ENCODE assay signal across 10 cellular contexts in the genomic region with DNA sequence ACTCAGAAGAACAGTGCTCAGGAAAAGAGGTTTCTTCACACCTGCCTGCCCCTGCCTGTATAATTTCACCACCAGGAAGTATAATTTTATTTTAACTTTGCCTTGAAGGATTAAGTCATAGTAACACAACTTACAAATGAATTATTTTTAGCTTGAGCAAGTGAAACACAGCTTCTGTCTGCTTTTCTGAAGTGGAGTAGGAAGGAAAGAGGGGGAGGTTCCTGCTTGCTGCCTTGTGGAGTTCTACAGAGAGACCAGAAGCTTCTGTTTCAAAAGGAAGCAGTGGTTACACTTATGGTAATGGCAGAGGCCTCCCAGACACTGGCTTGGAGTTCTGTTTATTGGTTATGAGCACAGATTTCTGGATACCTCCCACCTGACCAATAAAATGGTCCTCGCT.
A peak's percentile ranks its signal among the peaks of the same experiment; 100 is the strongest.
DNase-seq lines count a peak whose midpoint lies in the region; ATAC-seq and TF ChIP-seq lines count a peak whose summit lies in the region.
"Had no signal": no experiment of that assay in that cellular context is flagged by ENCODE, and none has a peak within 500 bp of the region (broad histone marks: within the 10 kb centered on the region; RNA-seq: fewer than 3 reads in every experiment).

No MANE protein-coding gene starts in this region.

- no peaks in the 10 kb centered on the region for H3K27me3 ChIP-seq in smooth muscle cell (ENCODE audit: low read depth)
- H3K27me3 ChIP-seq: stomach had no signal

- H3K27ac Mint-ChIP-seq in activated CD4-positive, alpha-beta T cell treated with anti-CD3 and anti-CD28 coated beads, Interleukin-2, amount 10 ng/mL, durations not matched to agents 7 days and 5 days, result peak overlapping the region; percentile 60

- peak overlapping the region; percentile 1 for H2AFZ ChIP-seq in smooth muscle cell (ENCODE audit: low read depth)

- H3K4me1 Mint-ChIP-seq in activated CD4-positive, alpha-beta T cell treated with anti-CD3 and anti-CD28 coated beads, Interleukin-2, amount 10 ng/mL, durations not matched to agents 7 days and 5 days, result peaks cover 41% of the 10 kb centered on the region

- 95% methylated on average over 1 of the region's 1 CpG for WGBS in smooth muscle cell (ENCODE audit: low lambda C conversion rate)

- peaks cover 56% of the 10 kb centered on the region for H3K9me3 Mint-ChIP-seq in activated CD4-positive, alpha-beta T cell treated with anti-CD3 and anti-CD28 coated beads, Interleukin-2, amount 10 ng/mL, durations not matched to agents 7 days and 5 days

- DNase-seq in activated CD4-positive, alpha-beta T cell treated with anti-CD3 and anti-CD28 coated beads, Interleukin-2, amount 10 ng/mL, durations not matched to agents 7 days and 5 days, result no peak
- no peak for DNase-seq in activated CD4-positive, alpha-beta T cell treated with anti-CD3 and anti-CD28 coated beads for 1 hour
- DNase-seq in OCI-M1 (lab: John Stamatoyannopoulos, UW) (peak; percentile 52), smooth muscle cell (lab: John Stamatoyannopoulos, UW; ENCODE audit: unreplicated experiment) (no peak), HCEC 1CT (no peak)
- DNase-seq: NCI-H1105, stomach had no signal

- peaks cover 57% of the 10 kb centered on the region for H3K36me3 Mint-ChIP-seq in activated CD4-positive, alpha-beta T cell treated with anti-CD3 and anti-CD28 coated beads, Interleukin-2, amount 10 ng/mL, durations not matched to agents 7 days and 5 days (ENCODE audit: low read depth)

- no peaks in the 10 kb centered on the region for H3K79me2 ChIP-seq in smooth muscle cell (ENCODE audit: low read depth)

- H4K20me1 ChIP-seq in smooth muscle cell (ENCODE audit: low read depth), result no peaks in the 10 kb centered on the region

- TF ChIP-seq CTCF in smooth muscle cell (IDR thresholded peaks at IDR 0.05; ENCODE audit: borderline replicate concordance, insufficient read depth, poor library complexity, severe bottlenecking), result no peak

- H3K4me2 ChIP-seq in smooth muscle cell, result no peak overlapping the region

- H3K9me3 ChIP-seq in smooth muscle cell (replicated peaks; ENCODE audit: low read depth), result no peaks in the 10 kb centered on the region
- H3K9me3 ChIP-seq: stomach had no signal

- POLR2A ChIA-PET in activated CD4-positive, alpha-beta T cell treated with anti-CD3 and anti-CD28 coated beads, Interleukin-2, amount 10 ng/mL, durations not matched to agents 7 days and 5 days (lab: Charles Lee), result interaction anchor here (0.7 kb wide), 1 partner anchor 22 kb away, joined by 3 read pairs; no protein-coding TSS in a partner anchor

- no peaks in the 10 kb centered on the region for H3K27me3 Mint-ChIP-seq in activated CD4-positive, alpha-beta T cell treated with anti-CD3 and anti-CD28 coated beads, Interleukin-2, amount 10 ng/mL, durations not matched to agents 7 days and 5 days

- H3F3A ChIP-seq in smooth muscle cell (ENCODE audit: low read depth), result no peaks in the 10 kb centered on the region

- no peaks in the 10 kb centered on the region for H3K36me3 ChIP-seq in smooth muscle cell (ENCODE audit: low read depth)
- H3K36me3 ChIP-seq: stomach had no signal

- H3K4me3 ChIP-seq in smooth muscle cell, result no peak overlapping the region
- H3K4me3 ChIP-seq: stomach had no signal

- no peak overlapping the region for H3K27ac ChIP-seq in smooth muscle cell (ENCODE audit: low read depth)
- H3K27ac ChIP-seq: stomach had no signal

- ATAC-seq in HG02678 (IDR thresholded peaks at IDR 0.05; ENCODE audit: unreplicated experiment) (peak; percentile 64), HG02970 (IDR thresholded peaks at IDR 0.05; ENCODE audit: low FRiP score, unreplicated experiment) (no peak), GM21528 (IDR thresholded peaks at IDR 0.05; ENCODE audit: low FRiP score, unreplicated experiment) (no peak)

- CTCF ChIA-PET in activated CD4-positive, alpha-beta T cell treated with anti-CD3 and anti-CD28 coated beads, Interleukin-2, amount 10 ng/mL, durations not matched to agents 7 days and 5 days (lab: Charles Lee), result interaction anchor here (1.2 to 1.3 kb wide), 2 partner anchors 15 to 99 kb away, joined by 3 read pairs; no protein-coding TSS in a partner anchor

- no peak overlapping the region for H3K4me3 Mint-ChIP-seq in activated CD4-positive, alpha-beta T cell treated with anti-CD3 and anti-CD28 coated beads, Interleukin-2, amount 10 ng/mL, durations not matched to agents 7 days and 5 days

- H3K4me1 ChIP-seq in smooth muscle cell (ENCODE audit: low read depth), result no peaks in the 10 kb centered on the region
- H3K4me1 ChIP-seq: stomach had no signal

- no peak overlapping the region for H3K9ac ChIP-seq in smooth muscle cell (ENCODE audit: low read depth)
